Comparison of ENCODE assay signal across 16 cellular contexts in the genomic region with DNA sequence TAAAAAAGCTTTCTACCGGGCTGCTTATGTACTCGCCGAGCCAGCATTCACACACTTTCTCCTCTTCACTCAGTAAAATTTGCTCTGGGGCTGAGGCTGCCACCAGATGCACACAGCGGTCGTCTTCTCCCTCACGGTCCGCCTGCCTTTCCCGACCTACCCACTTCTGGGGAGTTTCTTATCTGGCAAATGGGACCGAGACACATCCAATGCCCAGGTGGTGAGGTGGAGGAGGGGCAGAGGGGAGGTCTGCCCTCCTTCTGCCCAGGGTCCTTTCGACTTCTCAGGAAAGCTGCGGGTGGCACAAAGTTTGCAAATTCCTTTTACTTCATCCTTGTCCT.
"Had no signal": no experiment of that assay in that cellular context is flagged by ENCODE, and none has a peak within 500 bp of the region (broad histone marks: within the 10 kb centered on the region; RNA-seq: fewer than 3 reads in every experiment).

No MANE protein-coding gene starts in this region.

- H3K36me3 ChIP-seq: gastroesophageal sphincter, prostate gland, transverse colon had no signal

- H3K27ac Mint-ChIP-seq: activated naive CD8-positive, alpha-beta T cell; activated T-cell treated with anti-CD3 and anti-CD28 coated beads, Interleukin-2, amount 50 U/mL, for 24 hours had no signal

- H3K4me3 ChIP-seq: coronary artery, gastroesophageal sphincter, prostate gland, transverse colon had no signal

- ATAC-seq: gastroesophageal sphincter, sciatic nerve had no signal

- H3K4me1 ChIP-seq: gastroesophageal sphincter, prostate gland, transverse colon had no signal

- H3K27me3 ChIP-seq: gastroesophageal sphincter had no signal

- H3K27ac ChIP-seq: coronary artery, gastroesophageal sphincter, prostate gland, transverse colon had no signal

- H3K36me3 Mint-ChIP-seq: activated naive CD8-positive, alpha-beta T cell had no signal

- DNase-seq: activated CD4-positive, alpha-beta T cell treated with anti-CD3 and anti-CD28 coated beads, Interleukin-2, amount 50 U/mL, for 1 hour; activated CD4-positive, CD25-positive, alpha-beta regulatory T cell; activated gamma-delta T cell; activated T-cell treated with anti-CD3 and anti-CD28 coated beads, Interleukin-2, amount 50 U/mL, for 24 hours; effector CD8-positive, alpha-beta T cell; kidney glomerular epithelial cell; midbrain; stimulated activated CD4-positive, alpha-beta T cell treated with anti-CD3 and anti-CD28 coated beads, Interleukin-12 subunit alpha, Interleukin-12 subunit beta, amount 100 ng/mL, for 4 hours; stimulated activated naive CD4-positive, alpha-beta T cell; T-helper 2 cell; transverse colon had no signal

- H3K4me3 Mint-ChIP-seq: activated naive CD8-positive, alpha-beta T cell; activated T-cell treated with anti-CD3 and anti-CD28 coated beads, Interleukin-2, amount 50 U/mL, for 24 hours had no signal

- H3K9me3 Mint-ChIP-seq: activated T-cell treated with anti-CD3 and anti-CD28 coated beads, Interleukin-2, amount 50 U/mL, for 24 hours had no signal

- H3K27me3 Mint-ChIP-seq: activated naive CD8-positive, alpha-beta T cell had no signal

- H3K9me3 ChIP-seq: gastroesophageal sphincter, prostate gland, transverse colon had no signal
